In genomic region chr5:38528162-38528703, GRCh38 we compare ENCODE assay signal across 24 cellular contexts. TPM values are rescaled to one million over a fixed set of nuclear protein-coding genes. Genes with fewer than 3 reads are reported as not detected.
DNase-seq lines count a peak whose midpoint lies in the region; ATAC-seq, FAIRE-seq and TF ChIP-seq lines count a peak whose summit lies in the region.
"Had no signal": no experiment of that assay in that cellular context is flagged by ENCODE, and none has a peak within 500 bp of the region (broad histone marks: within the 10 kb centered on the region; RNA-seq: fewer than 3 reads in every experiment).

No MANE protein-coding gene starts in this region.

- H3K36me3 Mint-ChIP-seq in activated naive CD8-positive, alpha-beta T cell treated with anti-CD3 and anti-CD28 coated beads, Interleukin-2, amount 50 U/mL, for 24 hours (ENCODE audit: low read depth) = no peaks in the 10 kb centered on the region
- H3K36me3 Mint-ChIP-seq: activated naive CD8-positive, alpha-beta T cell treated with anti-CD3 and anti-CD28 coated beads for 36 hours had no signal

- no peak overlapping the region for H3K4me2 ChIP-seq in K562 (ENCODE audit: insufficient read depth, low read length)
- H3K4me2 ChIP-seq in parathyroid adenoma (ENCODE audit: low read length) = no peak overlapping the region
- H3K4me2 ChIP-seq: PC-9 had no signal

- TF ChIP-seq CTCF in K562 (IDR thresholded peaks at IDR 0.05 in 2 of 3, conservative IDR thresholded peaks at IDR 0.05 in 1 of 3; ENCODE audit: insufficient read depth in 2 of 3, low read depth in 1 of 3, low read length in 3 of 3) (peak in 2 of 3 experiments; percentile 7 to 34; a peak in 1 of 6 replicates), parathyroid adenoma (IDR thresholded peaks at IDR 0.05) (peak; percentile 12)

- H3K27ac Mint-ChIP-seq in activated naive CD8-positive, alpha-beta T cell treated with anti-CD3 and anti-CD28 coated beads, Interleukin-2, amount 50 U/mL, for 24 hours = no peak overlapping the region
- H3K27ac Mint-ChIP-seq: activated naive CD8-positive, alpha-beta T cell treated with anti-CD3 and anti-CD28 coated beads for 36 hours; progenitor cell of endocrine pancreas; stimulated activated naive CD8-positive, alpha-beta T cell treated with anti-CD3 and anti-CD28 coated beads, Interleukin-15, Interleukin-2, amounts not matched to agents 100 ng/mL and 50 ng/mL, for 24 hours had no signal

- H3K9me3 ChIP-seq in K562 (replicated peaks; ENCODE audit: control insufficient read depth, insufficient read depth, low read depth, low read length) (no peaks in the 10 kb centered on the region), parathyroid adenoma (ENCODE audit: control insufficient read depth, low read length) (no peaks in the 10 kb centered on the region)

- H3K79me2 ChIP-seq in K562 (ENCODE audit: control insufficient read depth, insufficient read depth, low read length) (no peaks in the 10 kb centered on the region), parathyroid adenoma (peaks cover 2% of the 10 kb centered on the region)

- H3K4me1 Mint-ChIP-seq in activated naive CD8-positive, alpha-beta T cell treated with anti-CD3 and anti-CD28 coated beads, Interleukin-2, amount 50 U/mL, for 24 hours = no peaks in the 10 kb centered on the region
- H3K4me1 Mint-ChIP-seq: activated naive CD8-positive, alpha-beta T cell treated with anti-CD3 and anti-CD28 coated beads for 36 hours had no signal

- H3K9me1 ChIP-seq in K562 (ENCODE audit: control insufficient read depth, insufficient read depth, low read length) = no peaks in the 10 kb centered on the region

- H3K4me3 ChIP-seq in K562 (no peak overlapping the region), parathyroid adenoma (ENCODE audit: low read depth, low read length) (no peak overlapping the region)
- H3K4me3 ChIP-seq: PC-9 had no signal

- H3K27me3 ChIP-seq in K562 (ENCODE audit: control insufficient read depth in 2 of 2, insufficient read depth in 2 of 2, low read length in 2 of 2) (no peaks in the 10 kb centered on the region; a peak in 1 of 5 replicates), parathyroid adenoma (ENCODE audit: control insufficient read depth, insufficient read depth, low read length) (no peaks in the 10 kb centered on the region)

- no peaks in the 10 kb centered on the region for H4K20me1 ChIP-seq in K562 (replicated peaks; ENCODE audit: control insufficient read depth, insufficient read depth, low read length)

- in situ Hi-C loops in K562 (cut with MboI) = no loop called here

- no peak overlapping the region for H2AFZ ChIP-seq in K562 (ENCODE audit: low read depth, low read length)
- H2AFZ ChIP-seq in parathyroid adenoma = no peak overlapping the region
- H2AFZ ChIP-seq: PC-9 had no signal

- TF ChIP-seq POLR2A in H54 (IDR thresholded peaks at IDR 0.05; ENCODE audit: low read depth, low read length) (no peak), K562 (conservative IDR thresholded peaks at IDR 0.05) (no peak)

- H3K36me3 ChIP-seq in K562 (ENCODE audit: control insufficient read depth, insufficient read depth, low read length) (no peaks in the 10 kb centered on the region), parathyroid adenoma (ENCODE audit: control insufficient read depth, insufficient read depth, low read length) (no peaks in the 10 kb centered on the region)

- intact Hi-C loops in K562 (cut with micrococcal nuclease) = no loop called here

- TF ChIP-seq EP300 in K562 (IDR thresholded peaks at IDR 0.05; ENCODE audit: low read length) = no peak

- peaks cover 3% of the 10 kb centered on the region for H3K9me3 Mint-ChIP-seq in activated naive CD8-positive, alpha-beta T cell treated with anti-CD3 and anti-CD28 coated beads, Interleukin-2, amount 50 U/mL, for 24 hours
- H3K9me3 Mint-ChIP-seq: activated naive CD8-positive, alpha-beta T cell treated with anti-CD3 and anti-CD28 coated beads for 36 hours; stimulated activated naive CD8-positive, alpha-beta T cell treated with anti-CD3 and anti-CD28 coated beads, Interleukin-15, Interleukin-2, amounts not matched to agents 100 ng/mL and 50 ng/mL, for 24 hours had no signal

- POLR2A ChIA-PET in K562 (lab: Yijun Ruan, JAX) = interaction anchor here (1.3 kb wide), 1 partner anchor 22 kb away, joined by 3 read pairs; no protein-coding TSS in a partner anchor

- no peak overlapping the region for H3K4me3 Mint-ChIP-seq in activated naive CD8-positive, alpha-beta T cell treated with anti-CD3 and anti-CD28 coated beads, Interleukin-2, amount 50 U/mL, for 24 hours
- H3K4me3 Mint-ChIP-seq: activated naive CD8-positive, alpha-beta T cell treated with anti-CD3 and anti-CD28 coated beads for 36 hours; stimulated activated naive CD8-positive, alpha-beta T cell treated with anti-CD3 and anti-CD28 coated beads, Interleukin-15, Interleukin-2, amounts not matched to agents 100 ng/mL and 50 ng/mL, for 24 hours had no signal

- peak; percentile 70 for FAIRE-seq in H54 (lab: Jason Lieb, UNC)
- no peak for FAIRE-seq in K562 (lab: Jason Lieb, UNC)
- FAIRE-seq: colon had no signal

- H3K4me1 ChIP-seq in K562 (replicated peaks in 1 of 2; ENCODE audit: control insufficient read depth in 2 of 2, insufficient read depth in 2 of 2, low read length in 2 of 2) (no peaks in the 10 kb centered on the region), parathyroid adenoma (peaks cover 29% of the 10 kb centered on the region)

- no peak for TF ChIP-seq RAD21 in K562 (CRISPR knock-in tag; conservative IDR thresholded peaks at IDR 0.05 in 1 of 2, IDR thresholded peaks at IDR 0.05 in 1 of 2)

- CTCF ChIA-PET in K562 (lab: Yijun Ruan, JAX; ENCODE audit: low intra/inter-chr PET ratio) = no interaction called here

- H3K9ac ChIP-seq in K562 (ENCODE audit: insufficient read depth in 1 of 2, low read depth in 2 of 2, low read length in 2 of 2) (no peak overlapping the region), parathyroid adenoma (no peak overlapping the region)

- 0% methylated on average over 3 of the region's 3 CpGs for WGBS in K562 (ENCODE audit: insufficient coverage, low coverage, missing lambda C conversion rate)

- H3K27ac ChIP-seq in K562 (ENCODE audit: extremely low read depth, low read depth, low read length) (no peak overlapping the region), parathyroid adenoma (no peak overlapping the region)
- H3K27ac ChIP-seq: PC-9 had no signal

- peaks cover 43% of the 10 kb centered on the region for H3K27me3 Mint-ChIP-seq in activated naive CD8-positive, alpha-beta T cell treated with anti-CD3 and anti-CD28 coated beads, Interleukin-2, amount 50 U/mL, for 24 hours
- H3K27me3 Mint-ChIP-seq: progenitor cell of endocrine pancreas had no signal

- ATAC-seq in K562 = peak; percentile 68; the same call in 2 of the 3 replicates
- ATAC-seq in activated CD4-positive, CD25-positive, alpha-beta regulatory T cell treated with anti-CD3 and anti-CD28 coated beads, Interleukin-2, amount 50 U/mL, for 24 hours = no peak
- ATAC-seq in activated naive CD8-positive, alpha-beta T cell treated with anti-CD3 and anti-CD28 coated beads, Interleukin-2, amount 50 U/mL, for 24 hours = no peak
- ATAC-seq: left cardiac atrium, SK-N-SH treated with all-trans-retinoic acid at 6 μM for 48 hours had no signal

- BruUV-seq in K562 (replicated peaks; lab: Mats Ljungman, UMichigan) = no TSS peak

- DNase-seq in H54 (ENCODE audit: insufficient read length, low spot score) (no peak), NAMALWA (ENCODE audit: low spot score) (peak; percentile 2), K562 (ENCODE audit: extremely low read depth in 1 of 4, low spot score in 3 of 4) (peak in 1 of 4 experiments; percentile 6), cortex of kidney (lab: John Stamatoyannopoulos, UW) (no peak)
- no peak for DNase-seq in activated naive CD8-positive, alpha-beta T cell treated with anti-CD3 and anti-CD28 coated beads, Interleukin-2, amount 50 U/mL, for 24 hours
- DNase-seq: activated CD4-positive, alpha-beta T cell treated with anti-CD3 and anti-CD28 coated beads for 1 hour; activated naive CD8-positive, alpha-beta T cell treated with anti-CD3 and anti-CD28 coated beads for 36 hours; AML-193; COR-L47; left cardiac atrium; midbrain; MM.1S; NCI-H1694 treated with DMSO at 0.1 percent for 48 hours; NCI-H748 treated with DMSO at 0.1 percent for 48 hours; PC-9; T-helper 9 cell; trophoblast cell had no signal

TF ChIP-seq in K562, 482 proteins besides CTCF, POLR2A, EP300 and RAD21 (continues in another document):
- no peak for TF ChIP-seq MNT (conservative IDR thresholded peaks at IDR 0.05)

RNA-seq across cellular contexts. Expression of gene LIFR, which starts 28.2 kb away (rescaled TPM):
- total RNA-seq in K562 (2011; cell fraction: chromatin; rRNA removed; ENCODE audit: low replicate concordance) = 6.4 and 14.6 TPM in 2 replicates
- 3.0 and 3.2 TPM in 2 replicates for total RNA-seq in K562 (2011; cell fraction: nucleolus; rRNA removed)
- 3.6 and 9.8 TPM in 2 replicates for total RNA-seq in K562 (2011; cell fraction: nucleoplasm; rRNA removed)
- total RNA-seq in K562 (2014; rRNA removed) (3.8 TPM in 2 replicates), K562 (2014; rRNA removed; fragmentation: Illumina TruSeq; extraction: Trizol) (3.3 and 4.2 TPM in 2 replicates), K562 (2015; rRNA removed; fragmentation: Illumina TruSeq; extraction: Trizol) (3.1 and 3.4 TPM in 2 replicates), K562 (2021) (3.4 and 3.7 TPM in 2 replicates)
- polyA plus RNA-seq in K562 (2011; rRNA removed) (0.74 and 5.7 TPM in 2 replicates), K562 (2014; fragmentation: Illumina TruSeq; extraction: Trizol) (1.7 and 1.8 TPM in 2 replicates), K562 (2014; fragmentation: Nextera tagmentation; extraction: Ambion mirVana) (under 1 TPM; 0.43 to 0.61 TPM), K562 (2014; rRNA removed) (0.94 and 1.3 TPM in 2 replicates)
- polyA plus RNA-seq in K562 (2011; cell fraction: cytosol; rRNA removed) = 0.25 and 1.3 TPM in 2 replicates
- polyA plus RNA-seq in K562 (2011; cell fraction: nucleus; rRNA removed) = 0.87 and 4.5 TPM in 2 replicates
- polyA plus RNA-seq in K562 (2012) = 2.1 and 2.2 TPM in 2 replicates
- 4.0 and 23.0 TPM in 2 replicates for polyA minus RNA-seq in K562 (2011; rRNA and poly(A)+ RNA removed)
- polyA minus RNA-seq in K562 (2011; cell fraction: cytosol; rRNA and poly(A)+ RNA removed) = 1.4 and 7.7 TPM in 2 replicates
- 3.1 and 7.5 TPM in 2 replicates for polyA minus RNA-seq in K562 (2011; cell fraction: nucleus; rRNA and poly(A)+ RNA removed)
- total RNA-seq: activated CD8-positive, alpha-beta memory T cell treated with anti-CD3 and anti-CD28 coated beads for 36 hours; activated naive CD8-positive, alpha-beta T cell treated with anti-CD3 and anti-CD28 coated beads for 36 hours had no signal
